Comparison of ENCODE assay signal across 21 cellular contexts in the genomic region with DNA sequence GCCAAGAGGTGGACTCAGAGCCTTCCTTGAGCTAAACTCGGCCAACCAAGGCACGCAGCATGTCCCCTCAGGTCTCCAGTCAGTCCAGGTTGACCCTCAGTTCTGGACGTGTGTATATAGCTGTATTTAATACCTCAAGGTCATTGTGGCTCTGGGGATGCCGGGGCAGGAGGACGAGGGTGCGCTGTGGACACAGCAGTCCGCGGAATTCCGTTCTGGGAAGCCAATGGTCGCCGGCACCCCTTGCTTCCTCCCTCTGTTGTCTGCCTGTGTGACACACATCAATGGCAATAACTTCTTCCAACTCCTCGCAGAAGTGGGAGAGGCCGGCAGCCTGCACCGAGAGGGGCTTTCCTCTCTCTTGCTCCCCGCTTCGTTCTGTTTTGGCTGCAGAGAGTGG. TPM values are rescaled to one million over a fixed set of nuclear protein-coding genes. Genes with fewer than 3 reads are reported as not detected.
DNase-seq lines count a peak whose midpoint lies in the region; ATAC-seq and TF ChIP-seq lines count a peak whose summit lies in the region.
"Had no signal": no experiment of that assay in that cellular context is flagged by ENCODE, and none has a peak within 500 bp of the region (broad histone marks: within the 10 kb centered on the region; RNA-seq: fewer than 3 reads in every experiment).

No MANE protein-coding gene starts in this region.

- H3K9ac ChIP-seq in SK-N-MC (ENCODE audit: insufficient read length) = no peak overlapping the region

- no peaks in the 10 kb centered on the region for H3K9me3 Mint-ChIP-seq in endothelial cell (ENCODE audit: unreplicated experiment)
- peaks cover 0 to 9% (median 4%) of the 10 kb centered on the region in 7 donors for H3K9me3 Mint-ChIP-seq in CD14-positive monocyte

- H3K4me1 Mint-ChIP-seq in endothelial cell (ENCODE audit: unreplicated experiment) (peaks cover 23% of the 10 kb centered on the region), CD14-positive monocyte (no peaks in the 10 kb centered on the region)

- H3K27me3 Mint-ChIP-seq in endothelial cell (ENCODE audit: unreplicated experiment) = peaks cover 17% of the 10 kb centered on the region
- H3K27me3 Mint-ChIP-seq in CD14-positive monocyte (ENCODE audit: low read depth in 3 of 3) = peaks cover 8 to 18% (median 13%) of the 10 kb centered on the region in 3 donors
- H3K27me3 Mint-ChIP-seq: activated CD4-positive, alpha-beta memory T cell treated with anti-CD3 and anti-CD28 coated beads, Interleukin-2, amount 10 ng/mL, durations not matched to agents 7 days and 5 days had no signal

- WGBS in heart right ventricle, 2 donors = 81 to 82% methylated on average over 16 of the region's 16 CpGs
- 99% methylated on average over 16 of the region's 16 CpGs for WGBS in thymus

- H3K4me3 Mint-ChIP-seq in endothelial cell (ENCODE audit: unreplicated experiment) (peak overlapping the region; percentile 67), CD14-positive monocyte (no peak overlapping the region)
- H3K4me3 Mint-ChIP-seq: activated CD4-positive, alpha-beta memory T cell treated with anti-CD3 and anti-CD28 coated beads, Interleukin-2, amount 10 ng/mL, durations not matched to agents 7 days and 5 days; dendritic cell treated with granulocyte-macrophage colony-stimulating factor and Interleukin-4, amounts not matched to agents 40 ng/mL and 50 ng/mL, for 4 days had no signal

- peaks cover 54% of the 10 kb centered on the region for H3K36me3 ChIP-seq in cardiac muscle cell
- H3K36me3 ChIP-seq in heart right ventricle = peaks cover 0 to 50% (median 31%) of the 10 kb centered on the region in 9 donors
- peaks cover 62% of the 10 kb centered on the region for H3K36me3 ChIP-seq in SK-N-MC (ENCODE audit: insufficient read depth, low read length)
- H3K36me3 ChIP-seq in thymus (ENCODE audit: control insufficient read depth, insufficient read depth) = peaks cover 38% of the 10 kb centered on the region

- TF ChIP-seq CTCF in cardiac muscle cell (IDR thresholded peaks at IDR 0.05; ENCODE audit: low read depth, low read length) (no peak), heart right ventricle (IDR thresholded peaks at IDR 0.05) (no peak), endothelial cell (IDR thresholded peaks at IDR 0.05; ENCODE audit: unreplicated experiment) (no peak), CD14-positive monocyte (IDR thresholded peaks at IDR 0.05) (no peak)

- no peak for ATAC-seq in heart right ventricle
- ATAC-seq: HepG2 had no signal

- H3K27ac ChIP-seq in cardiac muscle cell (peak overlapping the region; percentile 40), heart right ventricle (no peak overlapping the region), SK-N-MC (peak overlapping the region; percentile 48), thymus (ENCODE audit: low read depth) (peak overlapping the region; percentile 97)
- H3K27ac ChIP-seq: VCaP had no signal

- intact Hi-C loops in heart right ventricle (cut with DNase I) = no loop called here
- intact Hi-C loops in CD14-positive monocyte (cut with micrococcal nuclease) = no loop called here

- DNase-seq in cardiac muscle cell (ENCODE audit: low read depth in 1 of 2, low spot score in 1 of 2) (no peak), heart right ventricle (no peak), SK-N-MC (ENCODE audit: low read depth, low spot score) (no peak), endothelial cell (ENCODE audit: low spot score) (no peak), NCI-H1417 treated with DMSO at 0.1 percent for 48 hours (lab: John Stamatoyannopoulos, UW) (no peak), CD14-positive monocyte (ENCODE audit: low spot score) (no peak)
- DNase-seq: activated CD4-positive, alpha-beta memory T cell treated with anti-CD3 and anti-CD28 coated beads, Interleukin-2, amount 10 ng/mL, durations not matched to agents 7 days and 5 days; activated T-cell treated with anti-CD3 and anti-CD28 coated beads for 4 hours; aorta; C1 segment of cervical spinal cord; caudate nucleus; glutamatergic neuron; HCEC 1CT; kidney glomerular epithelial cell; NCI-H187; nucleus accumbens; substantia nigra had no signal

- peaks cover 8% of the 10 kb centered on the region for H3K4me1 ChIP-seq in cardiac muscle cell (ENCODE audit: low read depth)
- peaks cover 7 to 51% (median 35%) of the 10 kb centered on the region in 9 donors for H3K4me1 ChIP-seq in heart right ventricle
- peaks cover 61% of the 10 kb centered on the region for H3K4me1 ChIP-seq in thymus (ENCODE audit: control insufficient read depth, insufficient read depth, low read length)

- H3K9me3 ChIP-seq in cardiac muscle cell (ENCODE audit: low read depth) (no peaks in the 10 kb centered on the region), heart right ventricle (peaks cover 0 to 19% (median 7%) of the 10 kb centered on the region in 11 donors), SK-N-MC (ENCODE audit: low read depth, low read length) (no peaks in the 10 kb centered on the region; the same call in 1 of the 2 replicates), thymus (ENCODE audit: control insufficient read depth) (no peaks in the 10 kb centered on the region)

- H3K4me3 ChIP-seq in cardiac muscle cell (no peak overlapping the region), heart right ventricle (no peak overlapping the region), SK-N-MC (no peak overlapping the region), thymus (ENCODE audit: low read length) (no peak overlapping the region)

- peaks cover 57% of the 10 kb centered on the region for H3K36me3 Mint-ChIP-seq in endothelial cell (ENCODE audit: low read depth, unreplicated experiment)
- peaks cover 0 to 1% of the 10 kb centered on the region in 2 donors for H3K36me3 Mint-ChIP-seq in CD14-positive monocyte

- H3K27me3 ChIP-seq in cardiac muscle cell = no peaks in the 10 kb centered on the region
- H3K27me3 ChIP-seq in heart right ventricle = no peaks in the 10 kb centered on the region
- no peaks in the 10 kb centered on the region for H3K27me3 ChIP-seq in thymus (ENCODE audit: control insufficient read depth, insufficient read depth)

- H3K27ac Mint-ChIP-seq in endothelial cell (ENCODE audit: unreplicated experiment) (no peak overlapping the region), CD14-positive monocyte (no peak overlapping the region)
- H3K27ac Mint-ChIP-seq: dendritic cell treated with granulocyte-macrophage colony-stimulating factor and Interleukin-4, amounts not matched to agents 40 ng/mL and 50 ng/mL, for 4 days had no signal

RNA-seq across cellular contexts. Expression of a gene that starts 27.7 kb away (rescaled TPM):
- total RNA-seq in cardiac muscle cell = 1,389 and 2,258 TPM in 2 replicates
- 544 and 632 TPM in 2 replicates for polyA plus RNA-seq in cardiac muscle cell
- total RNA-seq in heart right ventricle = 100 to 1,000 TPM; 110 to 204 (median 156) TPM
- polyA plus RNA-seq in heart right ventricle = 10 to 100 TPM; 35.9 to 84.8 TPM
- total RNA-seq in endothelial cell (ENCODE audit: unreplicated experiment) = 137 TPM
- polyA plus RNA-seq in thymus = 88.9 TPM
- under 1 TPM; 0.42 to 0.76 TPM for polyA plus RNA-seq in CD14-positive monocyte

Comparison
In these comparisons a context has a peak if more than half of its experiments do, and no peak if none do; other contexts are left out.
1. H3K27ac ChIP-seq: peak in cardiac muscle cell (single experiment), SK-N-MC (single experiment) and thymus (single experiment); none in heart right ventricle (0 of 10).
2. RNA of a gene that starts 27.7 kb away (polyA plus RNA-seq): 544 to 632 TPM in cardiac muscle cell, 88.9 TPM in thymus (single experiment) and 35.9 to 84.8 TPM in heart right ventricle; 0.42 to 0.76 TPM in CD14-positive monocyte; every median in the first group is over 10 times any median in the second.